ENCODE assay signal across 1 cellular context in genomic region chr11:695606-696381, GRCh38.
TF ChIP-seq lines count a peak whose summit lies in the region.

TSS of gene TMEM80 (plus strand) at chr11:695816. CDS start at chr11:695828, 12 bp downstream.

TF ChIP-seq in HepG2, 621 proteins besides CTCF, POLR2A, EP300 and RAD21 (continued from another document and continues in another):
- TF ChIP-seq, protein P1, sequence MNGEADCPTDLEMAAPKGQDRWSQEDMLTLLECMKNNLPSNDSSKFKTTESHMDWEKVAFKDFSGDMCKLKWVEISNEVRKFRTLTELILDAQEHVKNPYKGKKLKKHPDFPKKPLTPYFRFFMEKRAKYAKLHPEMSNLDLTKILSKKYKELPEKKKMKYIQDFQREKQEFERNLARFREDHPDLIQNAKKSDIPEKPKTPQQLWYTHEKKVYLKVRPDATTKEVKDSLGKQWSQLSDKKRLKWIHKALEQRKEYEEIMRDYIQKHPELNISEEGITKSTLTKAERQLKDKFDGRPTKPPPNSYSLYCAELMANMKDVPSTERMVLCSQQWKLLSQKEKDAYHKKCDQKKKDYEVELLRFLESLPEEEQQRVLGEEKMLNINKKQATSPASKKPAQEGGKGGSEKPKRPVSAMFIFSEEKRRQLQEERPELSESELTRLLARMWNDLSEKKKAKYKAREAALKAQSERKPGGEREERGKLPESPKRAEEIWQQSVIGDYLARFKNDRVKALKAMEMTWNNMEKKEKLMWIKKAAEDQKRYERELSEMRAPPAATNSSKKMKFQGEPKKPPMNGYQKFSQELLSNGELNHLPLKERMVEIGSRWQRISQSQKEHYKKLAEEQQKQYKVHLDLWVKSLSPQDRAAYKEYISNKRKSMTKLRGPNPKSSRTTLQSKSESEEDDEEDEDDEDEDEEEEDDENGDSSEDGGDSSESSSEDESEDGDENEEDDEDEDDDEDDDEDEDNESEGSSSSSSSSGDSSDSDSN (CRISPR knock-in tag; IDR thresholded peaks at IDR 0.05) = peak; percentile 80
- TF ChIP-seq SNAPC2 (CRISPR knock-in tag; IDR thresholded peaks at IDR 0.05) (0 out of 2 replicates have a peak, but pooled peaks have one; percentile 66), CREBL2 (CRISPR knock-in tag; IDR thresholded peaks at IDR 0.05; ENCODE audit: borderline replicate concordance) (peak; percentile 64; the same call in 1 of the 2 replicates), ZNF775 (CRISPR knock-in tag; IDR thresholded peaks at IDR 0.05; ENCODE audit: borderline replicate concordance) (no peak), CBX5 (CRISPR knock-in tag; IDR thresholded peaks at IDR 0.05; ENCODE audit: borderline replicate concordance) (no peak), MXD4 (CRISPR knock-in tag; IDR thresholded peaks at IDR 0.05) (no peak), SATB2 (CRISPR knock-in tag; IDR thresholded peaks at IDR 0.05) (peak; percentile 71; the same call in 1 of the 2 replicates), ZNF331 (CRISPR knock-in tag; IDR thresholded peaks at IDR 0.05) (no peak), ZFP82 (CRISPR knock-in tag; IDR thresholded peaks at IDR 0.05; ENCODE audit: borderline replicate concordance) (peak; percentile 88; the same call in 1 of the 2 replicates), MATR3 (CRISPR knock-in tag; IDR thresholded peaks at IDR 0.05) (no peak), SOX5 (CRISPR knock-in tag; IDR thresholded peaks at IDR 0.05; ENCODE audit: borderline replicate concordance) (no peak), CERS6 (CRISPR knock-in tag; IDR thresholded peaks at IDR 0.05) (peak; percentile 41; the same call in 1 of the 2 replicates), ZMYM2 (CRISPR knock-in tag; IDR thresholded peaks at IDR 0.05) (no peak), PCBP2 (optimal IDR thresholded peaks at IDR 0.05; ENCODE audit: low read depth, low read length, poor library complexity, severe bottlenecking) (no peak), HOXA3 (CRISPR knock-in tag; IDR thresholded peaks at IDR 0.05) (peak; percentile 96), NONO (IDR thresholded peaks at IDR 0.05) (no peak), NONO (CRISPR knock-in tag; conservative IDR thresholded peaks at IDR 0.05) (peak; percentile 91), ZNF446 (CRISPR knock-in tag; IDR thresholded peaks at IDR 0.05) (peak; percentile 80), GATA4 (IDR thresholded peaks at IDR 0.05; ENCODE audit: borderline replicate concordance, low read depth) (0 out of 2 replicates have a peak, but pooled peaks have one; percentile 24), ZNF143 (CRISPR knock-in tag; IDR thresholded peaks at IDR 0.05) (peak; percentile 85), ZNF501 (CRISPR knock-in tag; IDR thresholded peaks at IDR 0.05) (peak; percentile 56; the same call in 1 of the 2 replicates), ZNF749 (CRISPR knock-in tag; IDR thresholded peaks at IDR 0.05; ENCODE audit: borderline replicate concordance) (0 out of 2 replicates have a peak, but pooled peaks have one; percentile 42), KLF16 (CRISPR knock-in tag; IDR thresholded peaks at IDR 0.05) (no peak; a peak in 1 of 4 replicates), MXI1 (IDR thresholded peaks at IDR 0.05; ENCODE audit: borderline replicate concordance, low read depth, low read length) (0 out of 3 replicates have a peak, but pooled peaks have one; percentile 41), ZC3H4 (CRISPR knock-in tag; IDR thresholded peaks at IDR 0.05; ENCODE audit: borderline replicate concordance) (0 out of 2 replicates have a peak, but pooled peaks have one; percentile 14), ZNF567 (CRISPR knock-in tag; IDR thresholded peaks at IDR 0.05; ENCODE audit: borderline replicate concordance) (no peak), ZBTB7A (CRISPR knock-in tag; IDR thresholded peaks at IDR 0.05) (peak; percentile 18; the same call in 1 of the 2 replicates), SCMH1 (CRISPR knock-in tag; IDR thresholded peaks at IDR 0.05; ENCODE audit: borderline replicate concordance) (no peak), MEF2D (CRISPR knock-in tag; IDR thresholded peaks at IDR 0.05) (0 out of 2 replicates have a peak, but pooled peaks have one; percentile 8), ZFY (CRISPR knock-in tag; IDR thresholded peaks at IDR 0.05) (peak; percentile 91), ZSCAN25 (CRISPR knock-in tag; IDR thresholded peaks at IDR 0.05) (peak; percentile 57), JUNB (CRISPR knock-in tag; IDR thresholded peaks at IDR 0.05; ENCODE audit: borderline replicate concordance) (no peak), SAP130 (CRISPR knock-in tag; IDR thresholded peaks at IDR 0.05; ENCODE audit: low read depth) (peak; percentile 37), RBM22 (optimal IDR thresholded peaks at IDR 0.05; ENCODE audit: low read length) (no peak), ZNF709 (CRISPR knock-in tag; IDR thresholded peaks at IDR 0.05) (peak; percentile 76; the same call in 1 of the 2 replicates), SETDB1 (CRISPR knock-in tag; IDR thresholded peaks at IDR 0.05; ENCODE audit: borderline replicate concordance) (no peak), ZBTB25 (CRISPR knock-in tag; IDR thresholded peaks at IDR 0.05) (no peak), ZFX (CRISPR knock-in tag; IDR thresholded peaks at IDR 0.05; ENCODE audit: low read depth) (peak; percentile 81), ZNF138 (CRISPR knock-in tag; IDR thresholded peaks at IDR 0.05; ENCODE audit: low read depth) (peak; percentile 94), ZNF207 (IDR thresholded peaks at IDR 0.05; ENCODE audit: borderline replicate concordance) (no peak), MYC (CRISPR knock-in tag; IDR thresholded peaks at IDR 0.05; ENCODE audit: borderline replicate concordance) (peak; percentile 72), ZFP41 (CRISPR knock-in tag; IDR thresholded peaks at IDR 0.05; ENCODE audit: borderline replicate concordance) (no peak), KLF13 (CRISPR knock-in tag; IDR thresholded peaks at IDR 0.05) (no peak), AGO2 (optimal IDR thresholded peaks at IDR 0.05; ENCODE audit: low read depth, low read length) (peak; percentile 97), ZNF253 (CRISPR knock-in tag; IDR thresholded peaks at IDR 0.05; ENCODE audit: borderline replicate concordance) (0 out of 2 replicates have a peak, but pooled peaks have one; percentile 74), SRSF9 (IDR thresholded peaks at IDR 0.05; ENCODE audit: borderline replicate concordance, insufficient read depth, low read depth, low read length, poor library complexity, severe bottlenecking) (no peak), NCOA2 (CRISPR knock-in tag; IDR thresholded peaks at IDR 0.05) (no peak), YEATS2 (CRISPR knock-in tag; IDR thresholded peaks at IDR 0.05; ENCODE audit: borderline replicate concordance) (no peak), ZNF564 (CRISPR knock-in tag; IDR thresholded peaks at IDR 0.05) (peak; percentile 58; the same call in 1 of the 2 replicates), HNRNPLL (IDR thresholded peaks at IDR 0.05; ENCODE audit: low read depth, low read length, poor library complexity, severe bottlenecking) (peak; percentile 60), SNAI1 (CRISPR knock-in tag; IDR thresholded peaks at IDR 0.05; ENCODE audit: borderline replicate concordance) (no peak), ZMYM4 (CRISPR knock-in tag; IDR thresholded peaks at IDR 0.05) (no peak; the same call in 1 of the 2 replicates), RFX3 (CRISPR knock-in tag; IDR thresholded peaks at IDR 0.05) (no peak), TCF7 (IDR thresholded peaks at IDR 0.05; ENCODE audit: low read depth) (no peak), CHCHD3 (CRISPR knock-in tag; IDR thresholded peaks at IDR 0.05) (peak; percentile 80; the same call in 1 of the 2 replicates)
- TF ChIP-seq, protein P2, sequence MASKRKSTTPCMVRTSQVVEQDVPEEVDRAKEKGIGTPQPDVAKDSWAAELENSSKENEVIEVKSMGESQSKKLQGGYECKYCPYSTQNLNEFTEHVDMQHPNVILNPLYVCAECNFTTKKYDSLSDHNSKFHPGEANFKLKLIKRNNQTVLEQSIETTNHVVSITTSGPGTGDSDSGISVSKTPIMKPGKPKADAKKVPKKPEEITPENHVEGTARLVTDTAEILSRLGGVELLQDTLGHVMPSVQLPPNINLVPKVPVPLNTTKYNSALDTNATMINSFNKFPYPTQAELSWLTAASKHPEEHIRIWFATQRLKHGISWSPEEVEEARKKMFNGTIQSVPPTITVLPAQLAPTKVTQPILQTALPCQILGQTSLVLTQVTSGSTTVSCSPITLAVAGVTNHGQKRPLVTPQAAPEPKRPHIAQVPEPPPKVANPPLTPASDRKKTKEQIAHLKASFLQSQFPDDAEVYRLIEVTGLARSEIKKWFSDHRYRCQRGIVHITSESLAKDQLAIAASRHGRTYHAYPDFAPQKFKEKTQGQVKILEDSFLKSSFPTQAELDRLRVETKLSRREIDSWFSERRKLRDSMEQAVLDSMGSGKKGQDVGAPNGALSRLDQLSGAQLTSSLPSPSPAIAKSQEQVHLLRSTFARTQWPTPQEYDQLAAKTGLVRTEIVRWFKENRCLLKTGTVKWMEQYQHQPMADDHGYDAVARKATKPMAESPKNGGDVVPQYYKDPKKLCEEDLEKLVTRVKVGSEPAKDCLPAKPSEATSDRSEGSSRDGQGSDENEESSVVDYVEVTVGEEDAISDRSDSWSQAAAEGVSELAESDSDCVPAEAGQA (IDR thresholded peaks at IDR 0.05; ENCODE audit: low read depth) = peak; percentile 86
- TF ChIP-seq, protein P2 (CRISPR knock-in tag; IDR thresholded peaks at IDR 0.05; ENCODE audit: borderline replicate concordance) = 0 out of 2 replicates have a peak, but pooled peaks have one; percentile 11
- TF ChIP-seq, protein P3, sequence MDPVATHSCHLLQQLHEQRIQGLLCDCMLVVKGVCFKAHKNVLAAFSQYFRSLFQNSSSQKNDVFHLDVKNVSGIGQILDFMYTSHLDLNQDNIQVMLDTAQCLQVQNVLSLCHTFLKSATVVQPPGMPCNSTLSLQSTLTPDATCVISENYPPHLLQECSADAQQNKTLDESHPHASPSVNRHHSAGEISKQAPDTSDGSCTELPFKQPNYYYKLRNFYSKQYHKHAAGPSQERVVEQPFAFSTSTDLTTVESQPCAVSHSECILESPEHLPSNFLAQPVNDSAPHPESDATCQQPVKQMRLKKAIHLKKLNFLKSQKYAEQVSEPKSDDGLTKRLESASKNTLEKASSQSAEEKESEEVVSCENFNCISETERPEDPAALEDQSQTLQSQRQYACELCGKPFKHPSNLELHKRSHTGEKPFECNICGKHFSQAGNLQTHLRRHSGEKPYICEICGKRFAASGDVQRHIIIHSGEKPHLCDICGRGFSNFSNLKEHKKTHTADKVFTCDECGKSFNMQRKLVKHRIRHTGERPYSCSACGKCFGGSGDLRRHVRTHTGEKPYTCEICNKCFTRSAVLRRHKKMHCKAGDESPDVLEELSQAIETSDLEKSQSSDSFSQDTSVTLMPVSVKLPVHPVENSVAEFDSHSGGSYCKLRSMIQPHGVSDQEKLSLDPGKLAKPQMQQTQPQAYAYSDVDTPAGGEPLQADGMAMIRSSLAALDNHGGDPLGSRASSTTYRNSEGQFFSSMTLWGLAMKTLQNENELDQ (CRISPR knock-in tag; IDR thresholded peaks at IDR 0.05; ENCODE audit: borderline replicate concordance) = no peak
- TF ChIP-seq, protein P4, sequence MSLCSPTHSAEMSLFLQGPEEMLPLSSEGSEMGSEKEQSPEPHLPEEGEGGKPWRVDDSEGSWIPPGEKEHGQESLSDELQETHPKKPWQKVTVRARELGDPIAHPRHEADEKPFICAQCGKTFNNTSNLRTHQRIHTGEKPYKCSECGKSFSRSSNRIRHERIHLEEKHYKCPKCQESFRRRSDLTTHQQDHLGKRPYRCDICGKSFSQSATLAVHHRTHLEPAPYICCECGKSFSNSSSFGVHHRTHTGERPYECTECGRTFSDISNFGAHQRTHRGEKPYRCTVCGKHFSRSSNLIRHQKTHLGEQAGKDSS (CRISPR knock-in tag; IDR thresholded peaks at IDR 0.05; ENCODE audit: borderline replicate concordance, low read depth) = 0 out of 2 replicates have a peak, but pooled peaks have one; percentile 54
- TF ChIP-seq, protein P5, sequence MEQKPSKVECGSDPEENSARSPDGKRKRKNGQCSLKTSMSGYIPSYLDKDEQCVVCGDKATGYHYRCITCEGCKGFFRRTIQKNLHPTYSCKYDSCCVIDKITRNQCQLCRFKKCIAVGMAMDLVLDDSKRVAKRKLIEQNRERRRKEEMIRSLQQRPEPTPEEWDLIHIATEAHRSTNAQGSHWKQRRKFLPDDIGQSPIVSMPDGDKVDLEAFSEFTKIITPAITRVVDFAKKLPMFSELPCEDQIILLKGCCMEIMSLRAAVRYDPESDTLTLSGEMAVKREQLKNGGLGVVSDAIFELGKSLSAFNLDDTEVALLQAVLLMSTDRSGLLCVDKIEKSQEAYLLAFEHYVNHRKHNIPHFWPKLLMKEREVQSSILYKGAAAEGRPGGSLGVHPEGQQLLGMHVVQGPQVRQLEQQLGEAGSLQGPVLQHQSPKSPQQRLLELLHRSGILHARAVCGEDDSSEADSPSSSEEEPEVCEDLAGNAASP (CRISPR knock-in tag; IDR thresholded peaks at IDR 0.05; ENCODE audit: borderline replicate concordance) = no peak
